In the genomic region with DNA sequence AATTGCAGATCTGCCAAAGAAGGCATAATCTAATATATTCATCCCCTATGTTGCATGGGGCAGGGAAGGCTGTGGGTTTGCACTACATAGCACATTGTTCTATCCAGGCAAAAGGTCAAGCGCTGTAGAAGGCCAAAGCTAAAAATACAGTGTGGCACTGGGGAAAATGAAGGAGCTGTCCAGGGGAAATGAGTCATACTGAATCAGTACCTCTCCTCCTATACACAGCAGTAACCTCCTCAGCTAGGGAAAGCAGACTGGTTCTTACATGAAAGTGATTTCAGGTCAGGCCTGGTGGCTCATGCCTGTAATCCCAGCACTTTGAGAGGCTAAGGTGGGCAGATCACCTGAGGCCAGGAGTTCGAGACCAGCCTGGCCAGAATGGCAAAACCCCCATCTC, we compare ENCODE assay signal across 10 cellular contexts. TPM values are rescaled to one million over a fixed set of nuclear protein-coding genes. Genes with fewer than 3 reads are reported as not detected.
DNase-seq lines count a peak whose midpoint lies in the region; ATAC-seq and TF ChIP-seq lines count a peak whose summit lies in the region.
"Had no signal": no experiment of that assay in that cellular context is flagged by ENCODE, and none has a peak within 500 bp of the region (broad histone marks: within the 10 kb centered on the region; RNA-seq: fewer than 3 reads in every experiment).

No MANE protein-coding gene starts in this region.

- H3K4me3 ChIP-seq in astrocyte of the cerebellum (ENCODE audit: low read depth, low read length), result no peak overlapping the region
- H3K4me3 ChIP-seq: BLaER1 had no signal

- peak; percentile 7 for DNase-seq in SIG-M5 treated with dmso at 0.1 percent for 504 hours (lab: John Stamatoyannopoulos, UW; ENCODE audit: unreplicated experiment)
- DNase-seq in SIG-M5 (lab: John Stamatoyannopoulos, UW), result no peak
- DNase-seq in astrocyte of the cerebellum (ENCODE audit: low read depth), result peak; percentile 86
- DNase-seq in iris pigment epithelial cell (ENCODE audit: low read depth), result peak; percentile 96
- peak; percentile 53 for DNase-seq in ureter (ENCODE audit: low spot score)
- no peak for DNase-seq in stimulated activated naive CD4-positive, alpha-beta T cell (lab: John Stamatoyannopoulos, UW)
- no peak for DNase-seq in stimulated activated CD4-positive, alpha-beta T cell treated with anti-CD3 and anti-CD28 coated beads, Interleukin-15, amount 100 ng/mL, for 24 hours
- DNase-seq: effector CD8-positive, alpha-beta T cell had no signal

- no peak for ATAC-seq in GM21423 (IDR thresholded peaks at IDR 0.05; ENCODE audit: unreplicated experiment)

- in situ Hi-C loops in astrocyte of the cerebellum (cut with HindIII; ENCODE audit: low sequenced_read_pairs), result no loop called here

- TF ChIP-seq CTCF in astrocyte of the cerebellum (IDR thresholded peaks at IDR 0.05; ENCODE audit: low read depth, low read length, missing control alignments), result no peak

RNA-seq across cellular contexts. Expression of gene SLC25A4, which starts 31.0 kb away (rescaled TPM):
- 28.0 TPM for total RNA-seq in ureter

Comparison
In these comparisons a context has a peak if more than half of its experiments do, and no peak if none do; other contexts are left out.
1. DNase-seq: peak in SIG-M5 treated with dmso at 0.1 percent for 504 hours (single experiment), astrocyte of the cerebellum (single experiment), iris pigment epithelial cell (single experiment) and ureter (single experiment); none in SIG-M5 (single experiment), stimulated activated naive CD4-positive, alpha-beta T cell (0 of 6) and stimulated activated CD4-positive, alpha-beta T cell treated with anti-CD3 and anti-CD28 coated beads, Interleukin-15, amount 100 ng/mL, for 24 hours (single experiment).